In the genomic region with DNA sequence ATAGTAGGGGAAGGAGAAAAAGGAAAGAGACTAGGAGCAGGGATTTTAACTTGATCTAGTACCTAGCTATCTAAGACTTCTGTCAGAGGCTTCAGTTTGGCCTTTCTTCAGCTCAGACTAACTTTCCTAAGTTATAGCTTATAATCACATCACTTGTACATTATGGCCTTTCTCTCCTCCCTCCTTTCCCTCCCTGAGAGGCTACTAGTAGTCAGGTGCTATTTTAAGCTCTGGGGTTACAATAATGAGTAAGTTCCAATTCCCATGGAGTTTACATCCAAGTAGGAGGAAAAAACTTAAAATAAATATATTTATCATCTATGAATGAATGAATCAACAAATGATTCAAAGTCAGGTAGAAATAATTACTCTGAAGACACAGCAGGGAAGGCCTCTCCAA, we compare ENCODE assay signal across 23 cellular contexts.
DNase-seq lines count a peak whose midpoint lies in the region; ATAC-seq, FAIRE-seq and TF ChIP-seq lines count a peak whose summit lies in the region.
"Had no signal": no experiment of that assay in that cellular context is flagged by ENCODE, and none has a peak within 500 bp of the region (broad histone marks: within the 10 kb centered on the region; RNA-seq: fewer than 3 reads in every experiment).

No MANE protein-coding gene starts in this region.

- H3F3A ChIP-seq in PC-3 (ENCODE audit: low read length, unreplicated experiment) = no peaks in the 10 kb centered on the region

- TF ChIP-seq EP300 in GM12878 (IDR thresholded peaks at IDR 0.05; ENCODE audit: borderline replicate concordance in 1 of 2, control insufficient read depth in 1 of 2, low read depth in 2 of 2, low read length in 2 of 2) = no peak

- CTCF ChIA-PET in PC-3 (lab: Charles Lee) (no interaction called here), GM12878 (lab: Yijun Ruan, JAX) (no interaction called here)
- CTCF ChIA-PET in activated CD4-positive, alpha-beta memory T cell treated with anti-CD3 and anti-CD28 coated beads, Interleukin-2, amount 10 ng/mL, durations not matched to agents 7 days and 5 days (lab: Charles Lee) = no interaction called here

- intact Hi-C loops in left ventricle myocardium superior (cut with micrococcal nuclease) (no loop called here), cardiac septum (cut with DNase I) (no loop called here), PC-3 (cut with micrococcal nuclease) (no loop called here), GM12878 (cut with micrococcal nuclease; ENCODE audit: unreplicated experiment) (no loop called here), psoas muscle (cut with DNase I) (no loop called here)

- H3K79me2 ChIP-seq in PC-3 (ENCODE audit: low read length) (0 out of 2 replicates have a peak, but pooled peaks cover 12% of the 10 kb centered on the region), GM12878 (ENCODE audit: control insufficient read depth, insufficient read depth, low read length) (no peaks in the 10 kb centered on the region)

- in situ Hi-C loops in GM12878 (cut with MboI) = no loop called here

- no peak overlapping the region for H3K27ac ChIP-seq in PC-3 (ENCODE audit: low read length)
- no peak overlapping the region for H3K27ac ChIP-seq in GM12878 (ENCODE audit: control insufficient read depth, insufficient read depth)
- peak overlapping the region; percentile 30 for H3K27ac ChIP-seq in psoas muscle
- H3K27ac ChIP-seq: 22Rv1; BLaER1 treated with 17β-estradiol and CSF1 and Interleukin-3, amounts not matched to agents 10 nM and 100 nM; GM23248 had no signal

- H3K4me1 ChIP-seq in PC-3 (ENCODE audit: insufficient read depth, low read length) (no peaks in the 10 kb centered on the region), GM12878 (ENCODE audit: control insufficient read depth, insufficient read depth, low read length) (no peaks in the 10 kb centered on the region), psoas muscle (peaks cover 17% of the 10 kb centered on the region)
- H3K4me1 ChIP-seq: BE2C; BLaER1 treated with 17β-estradiol and CSF1 and Interleukin-3, amounts not matched to agents 10 nM and 100 nM had no signal

- BruUV-seq in PC-3 (replicated peaks; lab: Mats Ljungman, UMichigan) (TSS peak; percentile 3), GM12878 (replicated peaks; lab: Mats Ljungman, UMichigan) (TSS peak; percentile 45)

- no peaks in the 10 kb centered on the region for H3K27me3 Mint-ChIP-seq in activated CD4-positive, alpha-beta memory T cell treated with anti-CD3 and anti-CD28 coated beads, Interleukin-2, amount 10 ng/mL, durations not matched to agents 7 days and 5 days
- H3K27me3 Mint-ChIP-seq: CD4-positive, alpha-beta memory T cell had no signal

- H3K9ac ChIP-seq in PC-3 (ENCODE audit: low read length) = no peak overlapping the region
- no peak overlapping the region for H3K9ac ChIP-seq in GM12878 (ENCODE audit: control insufficient read depth, insufficient read depth, low read length)
- H3K9ac ChIP-seq: BLaER1 treated with 17β-estradiol and CSF1 and Interleukin-3, amounts not matched to agents 10 nM and 100 nM; GM23248 had no signal

- H3K27me3 ChIP-seq in PC-3 (ENCODE audit: low read length) (no peaks in the 10 kb centered on the region), GM12878 (replicated peaks in 1 of 2; ENCODE audit: control insufficient read depth in 2 of 2, insufficient read depth in 2 of 2, low read length in 1 of 2) (no peaks in the 10 kb centered on the region), psoas muscle (ENCODE audit: insufficient read depth in 3 of 3, low read length in 2 of 3) (no peaks in the 10 kb centered on the region)
- H3K27me3 ChIP-seq: BE2C; BLaER1 treated with 17β-estradiol and CSF1 and Interleukin-3, amounts not matched to agents 10 nM and 100 nM had no signal

- DNase-seq in left ventricle myocardium superior (no peak), cardiac septum (ENCODE audit: low spot score) (no peak), PC-3 (no peak), GM12878 (ENCODE audit: low read depth, low spot score) (no peak), psoas muscle (no peak), Ammon's horn (ENCODE audit: low spot score) (no peak)
- DNase-seq in activated CD4-positive, alpha-beta memory T cell treated with anti-CD3 and anti-CD28 coated beads, Interleukin-2, amount 10 ng/mL, durations not matched to agents 7 days and 5 days = no peak
- DNase-seq: BE2C; Calu3; CD4-positive, alpha-beta memory T cell; COR-L47; DMS53; DMS79 treated with DMSO at 0.1 percent for 48 hours; GM23248; H7; HFFc6 had no signal

- POLR2A ChIA-PET in PC-3 (lab: Charles Lee; ENCODE audit: unreplicated experiment) (no interaction called here), GM12878 (lab: Charles Lee) (interaction anchor here (0.8 kb wide), 1 partner anchor 11 kb away, joined by 4 read pairs; no protein-coding TSS in a partner anchor)
- POLR2A ChIA-PET in activated CD4-positive, alpha-beta memory T cell treated with anti-CD3 and anti-CD28 coated beads, Interleukin-2, amount 10 ng/mL, durations not matched to agents 7 days and 5 days (lab: Charles Lee) = no interaction called here

- H4K20me1 ChIP-seq in PC-3 (ENCODE audit: low read length) (0 out of 2 replicates have a peak, but pooled peaks cover 6% of the 10 kb centered on the region), GM12878 (ENCODE audit: control insufficient read depth, insufficient read depth) (no peaks in the 10 kb centered on the region)

- H3K4me3 Mint-ChIP-seq in activated CD4-positive, alpha-beta memory T cell treated with anti-CD3 and anti-CD28 coated beads, Interleukin-2, amount 10 ng/mL, durations not matched to agents 7 days and 5 days = no peak overlapping the region
- H3K4me3 Mint-ChIP-seq: CD4-positive, alpha-beta memory T cell; HFFc6 had no signal

- H2AFZ ChIP-seq in PC-3 (ENCODE audit: low read length) = no peak overlapping the region
- no peak overlapping the region for H2AFZ ChIP-seq in GM12878 (ENCODE audit: control insufficient read depth, low read depth, low read length)
- H2AFZ ChIP-seq: GM23248 had no signal

- TF ChIP-seq POLR2A in GM12878 (IDR thresholded peaks at IDR 0.05; ENCODE audit: low read depth, low read length) = no peak

- H3K4me3 ChIP-seq in PC-3 (ENCODE audit: low read length) (no peak overlapping the region), GM12878 (no peak overlapping the region), psoas muscle (no peak overlapping the region)
- H3K4me3 ChIP-seq: BLaER1 treated with 17β-estradiol and CSF1 and Interleukin-3, amounts not matched to agents 10 nM and 100 nM; GM23248 had no signal

- H3K4me2 ChIP-seq in PC-3 (ENCODE audit: low read length) (no peak overlapping the region), GM12878 (ENCODE audit: control insufficient read depth, insufficient read depth) (no peak overlapping the region)
- H3K4me2 ChIP-seq: BLaER1 treated with 17β-estradiol and CSF1 and Interleukin-3, amounts not matched to agents 10 nM and 100 nM had no signal

- no peak overlapping the region for H3K27ac Mint-ChIP-seq in activated CD4-positive, alpha-beta memory T cell treated with anti-CD3 and anti-CD28 coated beads, Interleukin-2, amount 10 ng/mL, durations not matched to agents 7 days and 5 days
- H3K27ac Mint-ChIP-seq: CD4-positive, alpha-beta memory T cell; HFFc6 had no signal

- TF ChIP-seq CTCF in PC-3 (conservative IDR thresholded peaks at IDR 0.05; ENCODE audit: low read depth, low read length) (no peak), GM12878 (IDR thresholded peaks at IDR 0.05 in 2 of 3, conservative IDR thresholded peaks at IDR 0.05 in 1 of 3; ENCODE audit: control insufficient read depth in 2 of 3, extremely low read depth in 1 of 3, insufficient read depth in 1 of 3, low read depth in 3 of 3, low read length in 3 of 3) (no peak), psoas muscle (IDR thresholded peaks at IDR 0.05) (no peak)

- peaks cover 1% of the 10 kb centered on the region for H3K4me1 Mint-ChIP-seq in activated CD4-positive, alpha-beta memory T cell treated with anti-CD3 and anti-CD28 coated beads, Interleukin-2, amount 10 ng/mL, durations not matched to agents 7 days and 5 days
- H3K4me1 Mint-ChIP-seq: CD4-positive, alpha-beta memory T cell had no signal

- no peaks in the 10 kb centered on the region for H3K9me3 Mint-ChIP-seq in activated CD4-positive, alpha-beta memory T cell treated with anti-CD3 and anti-CD28 coated beads, Interleukin-2, amount 10 ng/mL, durations not matched to agents 7 days and 5 days
- H3K9me3 Mint-ChIP-seq: CD4-positive, alpha-beta memory T cell; HFFc6 had no signal

- H3K36me3 Mint-ChIP-seq in activated CD4-positive, alpha-beta memory T cell treated with anti-CD3 and anti-CD28 coated beads, Interleukin-2, amount 10 ng/mL, durations not matched to agents 7 days and 5 days (ENCODE audit: low read depth) = peaks cover 16% of the 10 kb centered on the region

- peaks cover 12% of the 10 kb centered on the region; the same call in 1 of the 2 replicates for H3K36me3 ChIP-seq in PC-3 (ENCODE audit: low read depth, low read length)
- no peaks in the 10 kb centered on the region for H3K36me3 ChIP-seq in GM12878 (ENCODE audit: control insufficient read depth in 2 of 2, insufficient read depth in 2 of 2, low read length in 1 of 2)
- H3K36me3 ChIP-seq in psoas muscle (ENCODE audit: insufficient read depth in 1 of 2, low read depth in 1 of 2) = peaks cover 0 to 27% of the 10 kb centered on the region in 2 donors
- H3K36me3 ChIP-seq: BE2C had no signal

- SMC1A ChIA-PET in GM12878 (lab: Charles Lee; ENCODE audit: uncharacterized antibody, unreplicated experiment) = interaction anchor here (0.9 to 1.4 kb wide), 2 partner anchors 9 to 11 kb away, joined by 3 to 5 read pairs; no protein-coding TSS in a partner anchor

- FAIRE-seq in GM12878 (lab: Jason Lieb, UNC) = no peak
- FAIRE-seq: A204.1, G401.6, GM19239, H1 had no signal

- H3K9me2 ChIP-seq in PC-3 (replicated peaks; ENCODE audit: low read length) = no peaks in the 10 kb centered on the region

- RAD21 ChIA-PET in GM12878 (lab: Charles Lee; ENCODE audit: unreplicated experiment) = interaction anchor here (1.6 kb wide), 1 partner anchor 42 kb away, joined by 4 read pairs; no protein-coding TSS in a partner anchor

- no peaks in the 10 kb centered on the region for H3K9me3 ChIP-seq in PC-3 (ENCODE audit: low read length)
- no peaks in the 10 kb centered on the region for H3K9me3 ChIP-seq in GM12878 (replicated peaks; ENCODE audit: control insufficient read depth, insufficient read depth, low read length)
- H3K9me3 ChIP-seq in psoas muscle = no peaks in the 10 kb centered on the region
- H3K9me3 ChIP-seq: BE2C; BLaER1 treated with 17β-estradiol and CSF1 and Interleukin-3, amounts not matched to agents 10 nM and 100 nM had no signal

- ATAC-seq in left ventricle myocardium superior = peak; percentile 43
- no peak for ATAC-seq in PC-3
- ATAC-seq in GM12878 = no peak
- ATAC-seq in psoas muscle = peak in 3 of 4 donors; percentile 70 to 75 (median 74)
- no peak for ATAC-seq in HG03342 (IDR thresholded peaks at IDR 0.05; ENCODE audit: unreplicated experiment)

- no peak for TF ChIP-seq RAD21 in GM12878 (IDR thresholded peaks at IDR 0.05; ENCODE audit: insufficient read depth, low read depth, low read length)

TF ChIP-seq in GM12878, 131 proteins besides CTCF, POLR2A, EP300 and RAD21:
- no peak for TF ChIP-seq MEF2B (IDR thresholded peaks at IDR 0.05; ENCODE audit: partially characterized antibody, poor library complexity, severe bottlenecking)

Comparison
In these comparisons a context has a peak if more than half of its experiments do, and no peak if none do; other contexts are left out.
1. ATAC-seq: peak in left ventricle myocardium superior (single experiment) and psoas muscle (3 of 4); none in PC-3 (single experiment), GM12878 (single experiment) and HG03342 (single experiment).